ENCODE assay signal across 1 cellular context in genomic region chr7:104943502-104944343, GRCh38.
TF ChIP-seq lines count a peak whose summit lies in the region.

No MANE protein-coding gene starts in this region.

TF ChIP-seq in HCT116, 20 proteins besides CTCF, POLR2A, EP300 and RAD21 (continued from another document):
- no peak for TF ChIP-seq REST (IDR thresholded peaks at IDR 0.05; ENCODE audit: low read depth)
TF ChIP-seq in HCT116: peak in this region for 10.
